12 cellular contexts compared by ENCODE assay signal in the genomic region with DNA sequence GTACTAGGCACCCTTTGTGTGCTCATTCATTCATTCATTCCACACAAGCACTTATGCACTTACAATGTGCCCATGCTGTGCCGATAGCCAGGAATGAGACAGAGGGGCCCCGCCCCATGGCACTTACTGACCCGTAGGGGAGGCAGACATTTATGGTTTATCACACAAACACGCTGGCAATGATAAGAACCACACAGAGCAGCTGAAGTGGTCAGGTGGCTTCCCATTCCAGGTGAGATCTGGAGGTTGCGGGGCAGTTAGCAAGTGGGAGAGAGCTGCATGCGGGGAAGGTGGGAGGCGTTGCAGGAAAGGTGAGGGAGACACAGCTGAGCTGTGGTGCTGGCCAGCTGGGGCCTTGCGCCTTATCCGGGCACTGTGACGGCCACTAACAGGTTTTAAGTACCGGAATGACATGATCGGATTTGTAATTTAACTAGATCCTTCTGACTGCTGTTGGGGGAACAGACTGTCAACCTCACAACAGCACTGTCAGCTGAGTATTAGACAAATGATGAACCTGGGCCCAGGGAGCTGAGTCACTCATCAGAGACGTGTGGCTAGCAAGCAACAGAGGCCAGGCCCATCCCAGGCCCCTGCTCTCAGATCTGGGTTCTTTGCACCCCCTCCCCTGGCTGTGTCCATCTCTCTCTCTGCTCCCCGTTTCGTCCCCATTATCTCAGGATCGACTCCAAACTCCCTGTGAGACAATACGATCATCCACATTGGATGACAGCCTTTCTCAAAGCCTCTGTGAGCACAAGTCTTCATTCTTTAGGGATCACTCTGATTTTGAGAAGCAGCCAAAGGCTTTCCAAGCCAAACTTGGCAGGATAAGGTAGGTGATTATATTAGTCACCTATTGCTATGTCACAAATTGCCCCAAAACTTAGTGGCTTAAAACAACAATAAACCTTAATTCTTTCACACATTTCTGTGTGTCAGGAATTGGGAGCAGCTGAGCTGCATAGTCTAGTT. TPM values are rescaled to one million over a fixed set of nuclear protein-coding genes. Genes with fewer than 3 reads are reported as not detected.
DNase-seq lines count a peak whose midpoint lies in the region; ATAC-seq and TF ChIP-seq lines count a peak whose summit lies in the region.
"Had no signal": no experiment of that assay in that cellular context is flagged by ENCODE, and none has a peak within 500 bp of the region (broad histone marks: within the 10 kb centered on the region; RNA-seq: fewer than 3 reads in every experiment).

No MANE protein-coding gene starts in this region.

- TF ChIP-seq CTCF in RWPE1 (conservative IDR thresholded peaks at IDR 0.05; ENCODE audit: low read depth), result no peak
- TF ChIP-seq CTCF in fibroblast of the aortic adventitia (IDR thresholded peaks at IDR 0.05; ENCODE audit: insufficient read depth, low read length), result no peak

- no peak for ATAC-seq in HG02981 (IDR thresholded peaks at IDR 0.05; ENCODE audit: unreplicated experiment)

- H3K4me3 ChIP-seq in fibroblast of the aortic adventitia (ENCODE audit: low read depth, low read length), result no peak overlapping the region
- H3K4me3 ChIP-seq: SJCRH30 had no signal

- H3K27ac ChIP-seq in RWPE1, result peak overlapping the region; percentile 72
- H3K27ac ChIP-seq: SJCRH30 had no signal

- CTCF ChIA-PET in RWPE1 (lab: Yijun Ruan, JAX), result interaction anchor here (0.6 kb wide), 1 partner anchor 214 kb away, joined by 3 read pairs; no protein-coding TSS in a partner anchor

- POLR2A ChIA-PET in RWPE1 (lab: Yijun Ruan, JAX; ENCODE audit: low non-redundant PET), result no interaction called here

- peak; percentile 36 for DNase-seq in NCI-H748 (lab: John Stamatoyannopoulos, UW; ENCODE audit: unreplicated experiment)
- DNase-seq in NCI-H748 treated with DMSO at 0.1 percent for 48 hours (lab: John Stamatoyannopoulos, UW), result no peak
- DNase-seq in RWPE1 (ENCODE audit: low spot score), result peak; percentile 38
- peak; percentile 73 for DNase-seq in fibroblast of the aortic adventitia (ENCODE audit: low read depth)
- peak; percentile 58 for DNase-seq in stromal cell of bone marrow (ENCODE audit: low read depth)
- no peak for DNase-seq in foreskin melanocyte
- DNase-seq in activated effector memory CD4-positive, alpha-beta T cell treated with Interleukin-2 at 50 U/mL for 16 hours, result no peak
- DNase-seq: dermis blood vessel endothelial cell, GDM1, naive B cell, SJCRH30 had no signal

RNA-seq across cellular contexts. Expression of a gene that starts 28.4 kb away (rescaled TPM):
- total RNA-seq in fibroblast of the aortic adventitia (ENCODE audit: low replicate concordance), result 0.09 TPM in 1 of 2 replicates, not detected in the other
- total RNA-seq: SJCRH30 had no signal

RNA-seq across cellular contexts. Expression of a gene that starts 48.1 kb away (rescaled TPM):
- not detected in 2 replicates for total RNA-seq in fibroblast of the aortic adventitia (ENCODE audit: low replicate concordance)
- total RNA-seq: dermis blood vessel endothelial cell had no signal

Comparison
In these comparisons a context has a peak if more than half of its experiments do, and no peak if none do; other contexts are left out.
1. DNase-seq: peak in NCI-H748 (single experiment), RWPE1 (single experiment), fibroblast of the aortic adventitia (single experiment) and stromal cell of bone marrow (single experiment); none in NCI-H748 treated with DMSO at 0.1 percent for 48 hours (single experiment), foreskin melanocyte (single experiment) and activated effector memory CD4-positive, alpha-beta T cell treated with Interleukin-2 at 50 U/mL for 16 hours (single experiment).